Comparison of ENCODE assay signal across 27 cellular contexts in the genomic region with DNA sequence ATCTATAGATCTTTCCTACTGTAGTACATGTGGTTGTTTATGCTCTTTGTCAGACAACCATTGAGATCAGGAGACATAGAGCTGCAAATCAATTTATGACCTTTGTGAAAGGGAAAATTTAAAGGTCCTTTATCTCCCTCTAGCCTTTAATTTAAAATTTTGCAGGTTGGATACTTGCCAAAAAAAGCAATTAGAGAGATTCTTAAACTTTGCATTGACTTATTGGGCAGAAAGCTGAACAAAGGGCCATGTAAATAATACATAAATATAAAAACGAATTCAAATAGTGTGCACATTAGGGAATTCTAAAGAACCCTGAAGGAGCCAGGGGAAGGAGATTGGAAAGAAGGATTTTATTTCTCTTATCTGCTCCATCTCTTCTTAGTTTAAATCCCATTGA.
"Had no signal": no experiment of that assay in that cellular context is flagged by ENCODE, and none has a peak within 500 bp of the region (broad histone marks: within the 10 kb centered on the region; RNA-seq: fewer than 3 reads in every experiment).

No MANE protein-coding gene starts in this region.

- H3K27ac ChIP-seq: adrenal gland, breast epithelium, SJSA1 had no signal

- H3K4me3 ChIP-seq: adrenal gland, breast epithelium, SJSA1 had no signal

- DNase-seq: activated CD4-positive, alpha-beta T cell treated with anti-CD3 and anti-CD28 coated beads for 48 hours; activated CD4-positive, alpha-beta T cell treated with anti-CD3 and anti-CD28 coated beads, Interleukin-2, amount 50 U/mL, for 4 hours; activated CD4-positive, CD25-positive, alpha-beta regulatory T cell treated with anti-CD3 and anti-CD28 coated beads, Interleukin-2, amount 50 U/mL, for 72 hours; activated CD8-positive, alpha-beta memory T cell treated with anti-CD3 and anti-CD28 coated beads, Interleukin-2, amount 50 U/mL, for 48 hours; activated CD8-positive, alpha-beta T cell treated with anti-CD3 and anti-CD28 coated beads, Interleukin-2, amount 10 ng/mL, durations not matched to agents 7 days and 5 days; activated naive CD4-positive, alpha-beta T cell treated with anti-CD3 and anti-CD28 coated beads, Interleukin-2, amount 50 U/mL, for 16 hours; activated naive CD8-positive, alpha-beta T cell treated with anti-CD3 and anti-CD28 coated beads, Interleukin-2, amount 10 ng/mL, durations not matched to agents 7 days and 5 days; activated T-cell treated with anti-CD3 and anti-CD28 coated beads, Interleukin-2, amount 50 U/mL, for 1 hour; adrenal gland; aorta; caudate nucleus; Karpas-422; MM.1S; NCI-H1105; NCI-H1436; NCI-H187 treated with DMSO at 0.1 percent for 48 hours; NCI-H2107; NCI-H446 treated with DMSO at 0.1 percent for 48 hours; NCI-H524 treated with DMSO at 0.1 percent for 48 hours; NCI-H774; NK-92 treated with Interleukin-12 subunit alpha and Interleukin-12 subunit beta, amount 100 ng/mL, for 24 hours; PC-3; SHP77; T-helper 17 cell; T-helper 9 cell had no signal

- H3K9me3 ChIP-seq: adrenal gland, breast epithelium, SJSA1 had no signal

- H3K36me3 ChIP-seq: adrenal gland, breast epithelium, SJSA1 had no signal

- H3K4me1 ChIP-seq: adrenal gland, breast epithelium, SJSA1 had no signal
